ENCODE assay signal across 32 cellular contexts in the genomic region with DNA sequence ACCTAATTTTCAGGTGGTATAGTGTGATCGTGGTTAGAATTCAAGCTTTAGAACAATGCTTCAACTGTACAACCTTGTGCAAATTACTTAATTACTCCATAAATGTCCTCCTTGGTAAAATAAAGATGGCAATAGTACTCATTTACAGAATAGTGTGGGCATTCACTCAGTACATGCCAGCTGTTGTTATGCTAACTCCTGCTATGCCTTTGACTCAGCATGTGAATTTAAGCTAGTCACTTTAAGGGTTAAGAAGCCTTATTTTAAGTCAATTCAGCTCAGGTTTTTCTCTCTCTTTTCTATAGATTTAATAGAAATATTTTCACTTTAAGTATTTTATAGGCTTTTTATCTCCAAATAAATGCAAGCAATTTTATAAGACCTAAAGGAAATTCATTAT.
"Had no signal": no experiment of that assay in that cellular context is flagged by ENCODE, and none has a peak within 500 bp of the region (broad histone marks: within the 10 kb centered on the region; RNA-seq: fewer than 3 reads in every experiment).

No MANE protein-coding gene starts in this region.

- DNase-seq: activated CD4-positive, alpha-beta T cell treated with anti-CD3 and anti-CD28 coated beads, Interleukin-2, amount 10 ng/mL, durations not matched to agents 24 days and 14 days; activated CD4-positive, alpha-beta T cell treated with anti-CD3 and anti-CD28 coated beads, Interleukin-2, amount 50 U/mL, for 4 hours; activated CD8-positive, alpha-beta T cell treated with anti-CD3 and anti-CD28 coated beads for 36 hours; activated effector memory CD4-positive, alpha-beta T cell treated with anti-CD3 and anti-CD28 coated beads, Interleukin-2, amount 50 U/mL, for 16 hours; activated naive CD4-positive, alpha-beta T cell treated with Interleukin-2 at 50 U/mL for 16 hours; activated naive CD8-positive, alpha-beta T cell treated with anti-CD3 and anti-CD28 coated beads, Interleukin-2, amount 10 ng/mL, durations not matched to agents 7 days and 5 days; activated T-cell treated with anti-CD3 and anti-CD28 coated beads, Interleukin-2, amount 50 U/mL, for 1 hour; activated T-cell treated with anti-CD3 and anti-CD28 coated beads, Interleukin-2, amount 50 U/mL, for 72 hours; amygdala; MM.1S; MV-4-11; NCI-H1092; NCI-H1436 treated with DMSO at 0.1 percent for 48 hours; NCI-H1694 treated with DMSO at 0.1 percent for 48 hours; NCI-H2029; NCI-H345; NCI-H524 treated with DMSO at 0.1 percent for 48 hours; NCI-H748 treated with DMSO at 0.1 percent for 48 hours; NK-92 treated with Interleukin-12 subunit alpha and Interleukin-12 subunit beta, amount 100 ng/mL, for 24 hours; Peyer's patch; SIG-M5; SW 1271; T-helper 1 cell; T-helper 9 cell had no signal

- ATAC-seq: activated CD8-positive, alpha-beta T cell treated with anti-CD3 and anti-CD28 coated beads for 36 hours; activated T-cell treated with anti-CD3 and anti-CD28 coated beads, Interleukin-2, amount 50 U/mL, for 72 hours; activated T-helper 17 cell treated with anti-CD3 and anti-CD28 coated beads, Interleukin-2, amount 50 U/mL, for 72 hours; Right ventricle myocardium inferior; SK-N-SH treated with all-trans-retinoic acid at 6 μM for 48 hours had no signal

- H3K27me3 ChIP-seq: ascending aorta, breast epithelium, Peyer's patch had no signal

- H3K4me3 ChIP-seq: ascending aorta, breast epithelium, Peyer's patch had no signal

- H3K27ac ChIP-seq: ascending aorta, breast epithelium, KMS-11, Peyer's patch, RWPE1, VCaP had no signal

- H3K9ac ChIP-seq: KMS-11 had no signal

- H3K36me3 ChIP-seq: ascending aorta, breast epithelium, Peyer's patch had no signal

- H3K9me3 ChIP-seq: ascending aorta, breast epithelium, Peyer's patch had no signal

- H3K4me2 ChIP-seq: KMS-11 had no signal

- H3K4me1 ChIP-seq: ascending aorta, breast epithelium, Peyer's patch had no signal
